In genomic region chr1:9294440-9294773, GRCh38 we compare ENCODE assay signal across 8 cellular contexts. TPM values are rescaled to one million over a fixed set of nuclear protein-coding genes. Genes with fewer than 3 reads are reported as not detected.
DNase-seq lines count a peak whose midpoint lies in the region; ATAC-seq and TF ChIP-seq lines count a peak whose summit lies in the region.

No MANE protein-coding gene starts in this region.

- H3K27ac Mint-ChIP-seq in activated T-cell treated with anti-CD3 and anti-CD28 coated beads, Interleukin-2, amount 50 U/mL, for 72 hours: no peak overlapping the region

- DNase-seq in activated CD8-positive, alpha-beta memory T cell treated with anti-CD3 and anti-CD28 coated beads, Interleukin-2, amount 50 U/mL, for 48 hours: peak; percentile 69
- no peak for DNase-seq in activated CD8-positive, alpha-beta memory T cell treated with anti-CD3 and anti-CD28 coated beads for 24 hours
- peak; percentile 42 to 58 for DNase-seq in activated T-cell treated with anti-CD3 and anti-CD28 coated beads, Interleukin-2, amount 50 U/mL, for 72 hours
- DNase-seq in kidney glomerular epithelial cell (lab: John Stamatoyannopoulos, UW) (peak; percentile 79), tibial artery (no peak), NCI-H2029 (lab: John Stamatoyannopoulos, UW) (no peak), iPS-NIHi11 (ENCODE audit: low spot score) (no peak)

- H3K36me3 ChIP-seq in tibial artery: no peaks in the 10 kb centered on the region

- H3K36me3 Mint-ChIP-seq in activated T-cell treated with anti-CD3 and anti-CD28 coated beads, Interleukin-2, amount 50 U/mL, for 72 hours (ENCODE audit: insufficient read depth in 2 of 2): no peaks in the 10 kb centered on the region

- no peak for TF ChIP-seq CTCF in tibial artery (IDR thresholded peaks at IDR 0.05)

- no peaks in the 10 kb centered on the region for H3K27me3 Mint-ChIP-seq in activated T-cell treated with anti-CD3 and anti-CD28 coated beads, Interleukin-2, amount 50 U/mL, for 72 hours (ENCODE audit: low read depth)

- no peaks in the 10 kb centered on the region for H3K9me3 Mint-ChIP-seq in activated T-cell treated with anti-CD3 and anti-CD28 coated beads, Interleukin-2, amount 50 U/mL, for 72 hours

- no peaks in the 10 kb centered on the region for H3K27me3 ChIP-seq in tibial artery

- H3K27ac ChIP-seq in tibial artery: peak overlapping the region; percentile 91 to 98

- H3K4me1 ChIP-seq in tibial artery: peaks cover 6 to 80% (median 54%) of the 10 kb centered on the region in 4 donors

- peaks cover 16% of the 10 kb centered on the region for H3K4me1 Mint-ChIP-seq in activated T-cell treated with anti-CD3 and anti-CD28 coated beads, Interleukin-2, amount 50 U/mL, for 72 hours (ENCODE audit: low read depth)

- peak; percentile 44 to 49 for ATAC-seq in activated T-cell treated with anti-CD3 and anti-CD28 coated beads, Interleukin-2, amount 50 U/mL, for 72 hours (replicated peaks in 1 of 2)
- ATAC-seq in HG03457 (IDR thresholded peaks at IDR 0.05; ENCODE audit: unreplicated experiment): no peak

- H3K4me3 Mint-ChIP-seq in activated T-cell treated with anti-CD3 and anti-CD28 coated beads, Interleukin-2, amount 50 U/mL, for 72 hours: no peak overlapping the region

- H3K9me3 ChIP-seq in tibial artery: no peaks in the 10 kb centered on the region

- intact Hi-C loops in tibial artery (cut with DNase I; ENCODE audit: low total_unique reads): loop anchor here (10.0 kb wide), 1 partner anchor 60 kb away; no protein-coding TSS in a partner anchor

- H3K4me3 ChIP-seq in tibial artery: peak overlapping the region; percentile 81 to 92

RNA-seq across cellular contexts. Expression of gene SPSB1, which starts 1.7 kb away (rescaled TPM):
- 10 to 100 TPM; 12.2 to 15.6 TPM for total RNA-seq in activated T-cell treated with anti-CD3 and anti-CD28 coated beads, Interleukin-2, amount 50 U/mL, for 72 hours

RNA-seq across cellular contexts. Expression of gene H6PD, which starts 59.8 kb away (rescaled TPM):
- 10 to 100 TPM; 20.2 to 21.0 TPM for total RNA-seq in activated T-cell treated with anti-CD3 and anti-CD28 coated beads, Interleukin-2, amount 50 U/mL, for 72 hours

Comparison
In these comparisons a context has a peak if more than half of its experiments do, and no peak if none do; other contexts are left out.
1. DNase-seq: peak in activated CD8-positive, alpha-beta memory T cell treated with anti-CD3 and anti-CD28 coated beads, Interleukin-2, amount 50 U/mL, for 48 hours (single experiment), activated T-cell treated with anti-CD3 and anti-CD28 coated beads, Interleukin-2, amount 50 U/mL, for 72 hours (2 of 2) and kidney glomerular epithelial cell (single experiment); none in activated CD8-positive, alpha-beta memory T cell treated with anti-CD3 and anti-CD28 coated beads for 24 hours (single experiment), tibial artery (0 of 2), NCI-H2029 (single experiment) and iPS-NIHi11 (single experiment).